In the genomic region with DNA sequence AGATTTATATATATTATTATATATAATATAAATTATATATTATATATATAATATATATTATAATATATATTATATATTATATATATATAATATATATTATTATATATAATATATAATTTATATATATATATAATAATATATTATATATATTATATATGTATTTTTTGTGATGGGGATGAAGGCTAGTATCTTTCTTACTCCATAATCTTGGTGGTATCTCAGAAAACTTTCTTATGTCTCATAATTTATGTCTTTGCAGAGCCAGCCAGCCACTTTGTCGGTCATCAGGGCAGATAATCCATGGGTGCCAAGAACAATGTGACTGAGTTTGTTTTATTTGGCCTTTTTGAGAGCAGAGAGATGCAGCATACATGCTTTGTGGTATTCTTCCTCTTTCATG, we compare ENCODE assay signal across 22 cellular contexts. TPM values are rescaled to one million over a fixed set of nuclear protein-coding genes. Genes with fewer than 3 reads are reported as not detected.
"Had no signal": no experiment of that assay in that cellular context is flagged by ENCODE, and none has a peak within 500 bp of the region (broad histone marks: within the 10 kb centered on the region; RNA-seq: fewer than 3 reads in every experiment).

A gene with protein sequence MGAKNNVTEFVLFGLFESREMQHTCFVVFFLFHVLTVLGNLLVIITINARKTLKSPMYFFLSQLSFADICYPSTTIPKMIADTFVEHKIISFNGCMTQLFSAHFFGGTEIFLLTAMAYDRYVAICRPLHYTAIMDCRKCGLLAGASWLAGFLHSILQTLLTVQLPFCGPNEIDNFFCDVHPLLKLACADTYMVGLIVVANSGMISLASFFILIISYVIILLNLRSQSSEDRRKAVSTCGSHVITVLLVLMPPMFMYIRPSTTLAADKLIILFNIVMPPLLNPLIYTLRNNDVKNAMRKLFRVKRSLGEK (plus strand): TSS at position 301 of the 400 bp plus-strand sequence. CDS start 0 bp downstream, at position 301.

- H3K9me3 ChIP-seq: MG63, SK-N-SH had no signal

- H3K36me3 ChIP-seq: MG63 had no signal

- H3K27me3 ChIP-seq: MG63 had no signal

- H3K4me3 ChIP-seq: MG63 had no signal

- H3K27ac ChIP-seq: RWPE1 had no signal

- DNase-seq: KBM-7, MG63, NCI-H1092, NCI-H1105 treated with DMSO at 0.1 percent for 48 hours, NCI-H1417 treated with DMSO at 0.1 percent for 48 hours, NCI-H146, NCI-H1694 treated with DMSO at 0.1 percent for 48 hours, NCI-H1930, NCI-H2081, NCI-H2107, NCI-H226, NCI-H446, NCI-H510A, NCI-H524 treated with DMSO at 0.1 percent for 48 hours, NCI-H69, NCI-H774, SHP77, SK-N-SH had no signal

RNA-seq across cellular contexts. Expression of the gene that starts here (rescaled TPM):
- total RNA-seq: HT-29, LHCN-M2, SK-MEL-5 had no signal
- polyA plus RNA-seq: SK-N-SH had no signal
